ENCODE assay signal across 8 cellular contexts in the genomic region with DNA sequence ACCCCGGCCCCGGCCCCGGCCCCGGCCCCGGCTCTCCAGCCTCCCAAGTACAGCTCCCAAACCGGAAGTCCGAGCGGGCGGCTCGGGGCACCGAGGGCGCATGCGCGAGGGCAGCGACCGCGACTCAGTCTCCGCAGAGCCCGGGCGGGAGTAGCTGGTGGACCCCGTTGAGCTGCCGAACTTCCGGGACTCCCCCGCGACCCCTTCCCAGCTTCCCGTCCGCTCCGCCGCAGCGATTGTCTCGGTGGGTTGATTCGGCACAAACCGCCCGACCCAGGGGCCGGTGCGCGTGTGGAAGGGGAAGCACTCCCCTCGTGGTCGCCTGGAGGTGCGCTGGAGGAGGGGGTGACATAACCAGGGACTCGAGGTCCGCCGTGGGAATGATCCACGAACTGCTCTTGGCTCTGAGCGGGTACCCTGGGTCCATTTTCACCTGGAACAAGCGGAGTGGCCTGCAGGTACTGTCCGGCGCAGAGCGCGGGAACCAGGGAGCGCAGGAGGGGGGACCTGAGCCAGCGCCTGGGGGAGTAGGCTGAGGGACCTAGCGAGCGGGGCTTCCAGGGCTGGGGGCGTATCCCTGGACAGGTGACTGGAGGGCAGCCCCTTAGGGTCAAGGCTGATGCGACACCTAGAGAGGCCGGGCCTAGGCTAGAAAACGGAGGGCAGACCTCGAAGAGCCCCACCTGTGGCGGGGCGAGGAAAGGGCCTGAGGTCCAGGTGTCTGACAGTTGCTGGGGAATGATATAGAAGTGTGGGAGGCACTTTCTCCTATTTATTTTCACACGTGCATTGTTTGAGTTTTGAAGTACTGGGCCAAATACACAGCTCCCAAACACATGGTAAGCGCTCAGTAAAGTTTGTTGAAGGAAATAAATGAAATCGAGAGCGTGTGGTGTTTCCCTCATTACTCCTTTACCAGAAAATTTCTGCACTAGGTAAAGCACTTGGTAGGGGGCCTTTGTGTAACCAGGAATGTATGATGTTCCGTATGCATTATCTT. TPM values are rescaled to one million over a fixed set of nuclear protein-coding genes. Genes with fewer than 3 reads are reported as not detected.
DNase-seq lines count a peak whose midpoint lies in the region; ATAC-seq and TF ChIP-seq lines count a peak whose summit lies in the region.

A gene with protein sequence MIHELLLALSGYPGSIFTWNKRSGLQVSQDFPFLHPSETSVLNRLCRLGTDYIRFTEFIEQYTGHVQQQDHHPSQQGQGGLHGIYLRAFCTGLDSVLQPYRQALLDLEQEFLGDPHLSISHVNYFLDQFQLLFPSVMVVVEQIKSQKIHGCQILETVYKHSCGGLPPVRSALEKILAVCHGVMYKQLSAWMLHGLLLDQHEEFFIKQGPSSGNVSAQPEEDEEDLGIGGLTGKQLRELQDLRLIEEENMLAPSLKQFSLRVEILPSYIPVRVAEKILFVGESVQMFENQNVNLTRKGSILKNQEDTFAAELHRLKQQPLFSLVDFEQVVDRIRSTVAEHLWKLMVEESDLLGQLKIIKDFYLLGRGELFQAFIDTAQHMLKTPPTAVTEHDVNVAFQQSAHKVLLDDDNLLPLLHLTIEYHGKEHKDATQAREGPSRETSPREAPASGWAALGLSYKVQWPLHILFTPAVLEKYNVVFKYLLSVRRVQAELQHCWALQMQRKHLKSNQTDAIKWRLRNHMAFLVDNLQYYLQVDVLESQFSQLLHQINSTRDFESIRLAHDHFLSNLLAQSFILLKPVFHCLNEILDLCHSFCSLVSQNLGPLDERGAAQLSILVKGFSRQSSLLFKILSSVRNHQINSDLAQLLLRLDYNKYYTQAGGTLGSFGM (plus strand): TSS at position 127 of the 1,000 bp plus-strand sequence. CDS start 254 bp downstream, at position 381.
TSS of gene ZSCAN29 (minus strand) at position 69 of the 1,000 bp plus-strand sequence. CDS start 1,130 bp downstream, outside the sequence.

- intact Hi-C loops in adrenal gland (cut with DNase I) = no loop called here
- intact Hi-C loops in left ventricle myocardium inferior (cut with micrococcal nuclease) = no loop called here
- intact Hi-C loops in prostate gland (cut with DNase I) = no loop called here

- no peaks in the 10 kb centered on the region for H3K27me3 Mint-ChIP-seq in T-cell

- H3K9me3 ChIP-seq in adrenal gland (replicated peaks in 1 of 3) (no peaks in the 10 kb centered on the region), left ventricle myocardium inferior (replicated peaks) (no peaks in the 10 kb centered on the region), prostate gland (no peaks in the 10 kb centered on the region)

- H3K36me3 ChIP-seq in adrenal gland (replicated peaks in 1 of 2) (peaks cover 0 to 9% of the 10 kb centered on the region in 2 donors), left ventricle myocardium inferior (peaks cover 20% of the 10 kb centered on the region), prostate gland (peaks cover 0 to 5% of the 10 kb centered on the region in 2 donors)

- TF ChIP-seq POLR2A in adrenal gland (IDR thresholded peaks at IDR 0.05) (peak in 1 of 2 donors; percentile 38), prostate gland (IDR thresholded peaks at IDR 0.05) (peak; percentile 16)

- ATAC-seq in T-cell (replicated peaks in 1 of 4) = peak; percentile 73 to 82 (median 80)

- peaks cover 33% of the 10 kb centered on the region for H3K36me3 Mint-ChIP-seq in T-cell

- H3K27me3 ChIP-seq in adrenal gland (no peaks in the 10 kb centered on the region), left ventricle myocardium inferior (ENCODE audit: low read depth) (no peaks in the 10 kb centered on the region), prostate gland (replicated peaks; ENCODE audit: insufficient read depth) (no peaks in the 10 kb centered on the region)

- peaks cover 4 to 21% of the 10 kb centered on the region in 2 donors for H3K4me1 ChIP-seq in adrenal gland (replicated peaks in 1 of 2)
- peaks cover 38% of the 10 kb centered on the region for H3K4me1 ChIP-seq in left ventricle myocardium inferior
- H3K4me1 ChIP-seq in prostate gland (replicated peaks) = peaks cover 7% of the 10 kb centered on the region

- H3K4me3 ChIP-seq in HFF-Myc (replicated peaks; ENCODE audit: low read depth, low read length) (peak within 1 kb of the TSS; percentile 87), adrenal gland (peak within 1 kb of the TSS; percentile 68 to 97 (median 96)), left ventricle myocardium inferior (peak within 1 kb of the TSS; percentile 87), prostate gland (peak within 1 kb of the TSS; percentile 67 to 70)

- H3K4me1 Mint-ChIP-seq in T-cell = peaks cover 59 to 64% (median 61%) of the 10 kb centered on the region in 3 donors

- H3K4me3 Mint-ChIP-seq in T-cell = peak within 1 kb of the TSS; percentile 88 to 91 (median 91)

- H3K9me3 Mint-ChIP-seq in T-cell = peaks cover 14 to 29% (median 18%) of the 10 kb centered on the region in 3 donors

- peak; percentile 49 for TF ChIP-seq CTCF in GM10248 (IDR thresholded peaks at IDR 0.05; ENCODE audit: control extremely low read depth, extremely low read depth, low read depth, missing control alignments)
- TF ChIP-seq CTCF in HFF-Myc (IDR thresholded peaks at IDR 0.05; ENCODE audit: low read depth, low read length, missing control alignments) = peak; percentile 31
- peak in 2 of 6 experiments; percentile 19 to 33 for TF ChIP-seq CTCF in adrenal gland (IDR thresholded peaks at IDR 0.05)
- peak; percentile 41 for TF ChIP-seq CTCF in left ventricle myocardium inferior (IDR thresholded peaks at IDR 0.05; ENCODE audit: borderline replicate concordance)
- TF ChIP-seq CTCF in prostate gland (IDR thresholded peaks at IDR 0.05) = peak in 2 of 4 experiments; percentile 10 to 24

- DNase-seq in GM10248 (ENCODE audit: extremely low spot score) (peak; percentile 96), HFF-Myc (ENCODE audit: extremely low read depth, low read depth) (peak; percentile 30), NCI-H1092 treated with DMSO at 0.1 percent for 48 hours (lab: John Stamatoyannopoulos, UW) (peak; percentile 58), T-cell (peak; percentile 25 to 74 (median 53)), adrenal gland (peak; percentile 67 to 82 (median 76)), left ventricle myocardium inferior (peak; percentile 82), prostate gland (ENCODE audit: low spot score) (peak; percentile 65), ureter (ENCODE audit: low spot score) (peak; percentile 84)

- 5 to 20% (median 7%) methylated on average over 12 to 66 of the region's 66 CpGs for WGBS in adrenal gland, 4 donors
- WGBS in prostate gland = 2% methylated on average over 63 of the region's 66 CpGs

- POLR2A ChIA-PET in GM10248 (lab: Yijun Ruan, JAX) (no interaction called here), T-cell (lab: Charles Lee) (interaction anchor here in 1 of 2 donors (0.6 kb wide), 1 partner anchor 48 kb away, joined by 12 read pairs; no protein-coding TSS in a partner anchor)

- CTCF ChIA-PET in GM10248 (lab: Yijun Ruan, JAX) (interaction anchor here (0.8 to 3.0 kb wide), 15 partner anchors 9 to 400 kb away, joined by 3 to 20 read pairs (median 4); no protein-coding TSS in a partner anchor), T-cell (lab: Charles Lee) (interaction anchor here (0.6 to 2.0 kb wide), 5 partner anchors 9 to 122 kb away, joined by 3 to 5 read pairs (median 3); partner anchors contain the start of gene TP53BP1 (in 1 of the 2))

- H3K27ac Mint-ChIP-seq in T-cell = peak within 1 kb of the TSS; percentile 67 to 84

- H3K27ac ChIP-seq in adrenal gland = peak within 1 kb of the TSS in 3 of 5 donors; percentile 23 to 79 (median 52)
- H3K27ac ChIP-seq in left ventricle myocardium inferior (replicated peaks) = peak within 1 kb of the TSS; percentile 83
- peak within 1 kb of the TSS; percentile 57 to 69 for H3K27ac ChIP-seq in prostate gland

RNA-seq across cellular contexts. Expression of the first gene that starts in this region (rescaled TPM):
- total RNA-seq in T-cell = 10 to 100 TPM; 10.4 to 24.3 (median 21.3) TPM
- total RNA-seq in adrenal gland = 10 to 100 TPM; 11.1 to 23.3 (median 14.4) TPM
- polyA plus RNA-seq in adrenal gland = 10 to 100 TPM in 1 of 3 donors, 1 to 10 TPM in 2; 5.3 to 11.9 (median 6.1) TPM
- 10.8 TPM for total RNA-seq in left ventricle myocardium inferior
- 10 to 100 TPM; 13.5 to 13.8 TPM for total RNA-seq in prostate gland
- 19.8 TPM for total RNA-seq in ureter

RNA-seq across cellular contexts. Expression of gene ZSCAN29, which starts in this region (rescaled TPM):
- total RNA-seq in T-cell = 10 to 100 TPM; 16.6 to 38.3 (median 32.2) TPM
- total RNA-seq in adrenal gland = 10 to 100 TPM; 11.1 to 24.9 (median 19.3) TPM
- 10 to 100 TPM in 2 of 3 donors, 1 to 10 TPM in 1; 5.2 to 13.4 (median 10.4) TPM for polyA plus RNA-seq in adrenal gland
- 11.2 TPM for total RNA-seq in left ventricle myocardium inferior
- total RNA-seq in prostate gland = 10 to 100 TPM; 18.3 to 26.2 TPM
- total RNA-seq in ureter = 27.3 TPM

Comparison
In these comparisons a context has a peak if more than half of its experiments do, and no peak if none do; other contexts are left out.
1. Peak in every context shown above with its lines: DNase-seq, ATAC-seq, H3K4me3 ChIP-seq and H3K27ac ChIP-seq.
2. DNase-seq: peak in every context shown above with its lines; median percentile 96 in GM10248; 84 in ureter; 82 in left ventricle myocardium inferior; 76 in adrenal gland; 65 in prostate gland; 58 in NCI-H1092 treated with DMSO at 0.1 percent for 48 hours; 53 in T-cell; 30 in HFF-Myc.